Comparison of ENCODE assay signal across 9 cellular contexts in genomic region chr2:26849056-26850001, GRCh38. TPM values are rescaled to one million over a fixed set of nuclear protein-coding genes. Genes with fewer than 3 reads are reported as not detected.
DNase-seq lines count a peak whose midpoint lies in the region; ATAC-seq and TF ChIP-seq lines count a peak whose summit lies in the region.
"Had no signal": no experiment of that assay in that cellular context is flagged by ENCODE, and none has a peak within 500 bp of the region (broad histone marks: within the 10 kb centered on the region; RNA-seq: fewer than 3 reads in every experiment).

No MANE protein-coding gene starts in this region.

- peaks cover 99% of the 10 kb centered on the region for H3K27me3 ChIP-seq in foreskin keratinocyte

- no peak overlapping the region for H3K27ac Mint-ChIP-seq in activated naive CD8-positive, alpha-beta T cell treated with anti-CD3 and anti-CD28 coated beads, Interleukin-2, amount 50 U/mL, for 24 hours
- H3K27ac Mint-ChIP-seq in nephron progenitor cell: no peak overlapping the region

- peaks cover 52% of the 10 kb centered on the region for H3K27me3 Mint-ChIP-seq in activated naive CD8-positive, alpha-beta T cell treated with anti-CD3 and anti-CD28 coated beads, Interleukin-2, amount 50 U/mL, for 24 hours
- H3K27me3 Mint-ChIP-seq in nephron progenitor cell (ENCODE audit: low read depth, poor library complexity): peaks cover 70% of the 10 kb centered on the region

- peak overlapping the region; percentile 34 for H3K4me3 Mint-ChIP-seq in activated naive CD8-positive, alpha-beta T cell treated with anti-CD3 and anti-CD28 coated beads, Interleukin-2, amount 50 U/mL, for 24 hours
- H3K4me3 Mint-ChIP-seq in nephron progenitor cell: peak overlapping the region; percentile 81

- DNase-seq in ELF-1 (ENCODE audit: low read depth, low spot score) (peak; percentile 49), NCI-H187 treated with DMSO at 0.1 percent for 48 hours (lab: John Stamatoyannopoulos, UW) (peak; percentile 37), nephron progenitor cell (peak; percentile 59), foreskin keratinocyte (no peak)
- peak; percentile 8 for DNase-seq in activated naive CD8-positive, alpha-beta T cell treated with anti-CD3 and anti-CD28 coated beads, Interleukin-2, amount 50 U/mL, for 24 hours

- H3K27ac ChIP-seq in foreskin keratinocyte: no peak overlapping the region

- TF ChIP-seq CTCF in nephron progenitor cell (IDR thresholded peaks at IDR 0.05) (no peak), foreskin keratinocyte (conservative IDR thresholded peaks at IDR 0.05) (no peak)

- H3K4me1 Mint-ChIP-seq in activated naive CD8-positive, alpha-beta T cell treated with anti-CD3 and anti-CD28 coated beads, Interleukin-2, amount 50 U/mL, for 24 hours: peaks cover 15% of the 10 kb centered on the region
- H3K4me1 Mint-ChIP-seq in nephron progenitor cell: peaks cover 17% of the 10 kb centered on the region

- H3K4me1 ChIP-seq in foreskin keratinocyte: no peaks in the 10 kb centered on the region

- H3K9me3 Mint-ChIP-seq in activated naive CD8-positive, alpha-beta T cell treated with anti-CD3 and anti-CD28 coated beads, Interleukin-2, amount 50 U/mL, for 24 hours: no peaks in the 10 kb centered on the region
- no peaks in the 10 kb centered on the region for H3K9me3 Mint-ChIP-seq in nephron progenitor cell

- H3K36me3 Mint-ChIP-seq in activated naive CD8-positive, alpha-beta T cell treated with anti-CD3 and anti-CD28 coated beads, Interleukin-2, amount 50 U/mL, for 24 hours (ENCODE audit: low read depth): no peaks in the 10 kb centered on the region
- H3K36me3 Mint-ChIP-seq in nephron progenitor cell (ENCODE audit: low read depth): no peaks in the 10 kb centered on the region

- no peak for ATAC-seq in activated naive CD8-positive, alpha-beta T cell treated with anti-CD3 and anti-CD28 coated beads, Interleukin-2, amount 50 U/mL, for 24 hours
- ATAC-seq in GM21423 (IDR thresholded peaks at IDR 0.05; ENCODE audit: unreplicated experiment) (no peak), GM19395 (IDR thresholded peaks at IDR 0.05; ENCODE audit: unreplicated experiment) (no peak), HG03565 (IDR thresholded peaks at IDR 0.05; ENCODE audit: unreplicated experiment) (no peak), foreskin keratinocyte (no peak)

RNA-seq across cellular contexts. Expression of gene DPYSL5, which starts 1.4 kb away (rescaled TPM):
- total RNA-seq in foreskin keratinocyte: not detected in 2 replicates
- polyA plus RNA-seq in foreskin keratinocyte: not detected in 2 replicates
- total RNA-seq: T-helper 2 cell treated with Interferon-gamma antibody and Interleukin-4, amounts not matched to agents 100 ng/mL and 5 ng/mL, for 36 hours had no signal

Comparison
In these comparisons a context has a peak if more than half of its experiments do, and no peak if none do; other contexts are left out.
1. DNase-seq: peak in ELF-1 (single experiment), NCI-H187 treated with DMSO at 0.1 percent for 48 hours (single experiment), activated naive CD8-positive, alpha-beta T cell treated with anti-CD3 and anti-CD28 coated beads, Interleukin-2, amount 50 U/mL, for 24 hours (single experiment) and nephron progenitor cell (single experiment); none in foreskin keratinocyte (0 of 2).